ENCODE assay signal across 8 cellular contexts in genomic region chr1:107844531-107845194, GRCh38.
DNase-seq lines count a peak whose midpoint lies in the region; ATAC-seq and TF ChIP-seq lines count a peak whose summit lies in the region.
"Not testable (repeated sequence)": the region's sequence is repeated elsewhere in the genome, so short reads cannot be mapped to it uniquely, and the experiment has no call there.

No MANE protein-coding gene starts in this region.

- peak overlapping the region; percentile 4 to 83 (median 68) for H3K4me3 Mint-ChIP-seq in CD4-positive, CD25-positive, alpha-beta regulatory T cell
- H3K4me3 Mint-ChIP-seq in IgD-negative memory B cell, result peak overlapping the region; percentile 53 to 88 (median 71)
- H3K4me3 Mint-ChIP-seq in T-helper 2 cell treated with Interferon-gamma antibody and Interleukin-4, amounts not matched to agents 5 μg/mL and 100 μg/mL, for 36 hours, result peak overlapping the region; percentile 27
- peak overlapping the region; percentile 51 for H3K4me3 Mint-ChIP-seq in activated CD8-positive, alpha-beta T cell treated with anti-CD3 and anti-CD28 coated beads, Interleukin-2, amount 10 ng/mL, durations not matched to agents 7 days and 5 days
- peak overlapping the region; percentile 48 for H3K4me3 Mint-ChIP-seq in activated naive CD8-positive, alpha-beta T cell treated with anti-CD3 and anti-CD28 coated beads for 36 hours

- H3K18ac ChIP-seq in mesenchymal stem cell (ENCODE audit: low read depth in 1 of 2, low read length in 2 of 2), result not testable (repeated sequence)

- not testable (repeated sequence) for TF ChIP-seq CTCF in left ventricle myocardium inferior (IDR thresholded peaks at IDR 0.05; ENCODE audit: borderline replicate concordance)

- POLR2A ChIA-PET in activated CD8-positive, alpha-beta T cell treated with anti-CD3 and anti-CD28 coated beads, Interleukin-2, amount 10 ng/mL, durations not matched to agents 7 days and 5 days (lab: Charles Lee), result not testable (repeated sequence)

- peak overlapping the region; percentile 49 for H3K4me3 ChIP-seq in CD4-positive, CD25-positive, alpha-beta regulatory T cell (ENCODE audit: low read depth, low read length)
- not testable (repeated sequence) for H3K4me3 ChIP-seq in left ventricle myocardium inferior; mesenchymal stem cell (ENCODE audit: insufficient read depth in 1 of 2, low read depth in 1 of 2, low read length in 2 of 2)

- intact Hi-C loops in left ventricle myocardium inferior (cut with micrococcal nuclease), result loop anchor here (10.0 kb wide), 1 partner anchor 120 kb away; the partner anchor contains the start of gene VAV3

- H3K4ac ChIP-seq in mesenchymal stem cell (ENCODE audit: low read depth in 1 of 2, low read length in 2 of 2), result not testable (repeated sequence)

- not testable (repeated sequence) for H3K27me3 ChIP-seq in CD4-positive, CD25-positive, alpha-beta regulatory T cell (ENCODE audit: control insufficient read depth, insufficient read depth, low read length); left ventricle myocardium inferior (ENCODE audit: low read depth); mesenchymal stem cell (ENCODE audit: control insufficient read depth in 1 of 2, insufficient read depth in 1 of 2, low read length in 2 of 2)

- not testable (repeated sequence) for H3K14ac ChIP-seq in mesenchymal stem cell (ENCODE audit: low read length in 2 of 2)

- WGBS in mesenchymal stem cell, result 68% methylated on average over 6 of the region's 7 CpGs

- peak overlapping the region; percentile 51 for H3K27ac ChIP-seq in CD4-positive, CD25-positive, alpha-beta regulatory T cell (ENCODE audit: insufficient read depth, low read length, poor library complexity, severe bottlenecking)
- peak overlapping the region; percentile 64 for H3K27ac ChIP-seq in left ventricle myocardium inferior (replicated peaks)
- not testable (repeated sequence) for H3K27ac ChIP-seq in mesenchymal stem cell (ENCODE audit: low read length, poor library complexity, severe bottlenecking)

- not testable (repeated sequence) for H3K27me3 Mint-ChIP-seq in CD4-positive, CD25-positive, alpha-beta regulatory T cell; IgD-negative memory B cell; activated CD8-positive, alpha-beta T cell treated with anti-CD3 and anti-CD28 coated beads, Interleukin-2, amount 10 ng/mL, durations not matched to agents 7 days and 5 days (ENCODE audit: low read depth); activated naive CD8-positive, alpha-beta T cell treated with anti-CD3 and anti-CD28 coated beads for 36 hours
- peaks cover 11% of the 10 kb centered on the region for H3K27me3 Mint-ChIP-seq in T-helper 2 cell treated with Interferon-gamma antibody and Interleukin-4, amounts not matched to agents 5 μg/mL and 100 μg/mL, for 36 hours (ENCODE audit: low read depth)

- H3K9ac ChIP-seq in mesenchymal stem cell (ENCODE audit: low read length), result not testable (repeated sequence)

- CTCF ChIA-PET in activated CD8-positive, alpha-beta T cell treated with anti-CD3 and anti-CD28 coated beads, Interleukin-2, amount 10 ng/mL, durations not matched to agents 7 days and 5 days (lab: Charles Lee), result interaction anchor here (0.8 to 1.9 kb wide), 4 partner anchors 63 to 356 kb away, joined by 3 to 5 read pairs (median 4); partner anchors contain the start of genes SLC25A24 and VAV3

- H3K27ac Mint-ChIP-seq in CD4-positive, CD25-positive, alpha-beta regulatory T cell, result peak overlapping the region; percentile 52 to 95 (median 89)
- peak overlapping the region; percentile 20 to 91 (median 90) for H3K27ac Mint-ChIP-seq in IgD-negative memory B cell
- H3K27ac Mint-ChIP-seq in T-helper 2 cell treated with Interferon-gamma antibody and Interleukin-4, amounts not matched to agents 5 μg/mL and 100 μg/mL, for 36 hours, result peak overlapping the region; percentile 38
- peak overlapping the region; percentile 77 for H3K27ac Mint-ChIP-seq in activated CD8-positive, alpha-beta T cell treated with anti-CD3 and anti-CD28 coated beads, Interleukin-2, amount 10 ng/mL, durations not matched to agents 7 days and 5 days
- H3K27ac Mint-ChIP-seq in activated naive CD8-positive, alpha-beta T cell treated with anti-CD3 and anti-CD28 coated beads for 36 hours, result peak overlapping the region; percentile 47

- ATAC-seq in CD4-positive, CD25-positive, alpha-beta regulatory T cell (ENCODE audit: low read depth in 2 of 2), result peak in 1 of 2 donors; percentile 35
- ATAC-seq in activated CD8-positive, alpha-beta T cell treated with anti-CD3 and anti-CD28 coated beads, Interleukin-2, amount 10 ng/mL, durations not matched to agents 7 days and 5 days, result peak; percentile 51

- not testable (repeated sequence) for H3K9me3 ChIP-seq in CD4-positive, CD25-positive, alpha-beta regulatory T cell (ENCODE audit: control insufficient read depth in 2 of 2, low read length in 2 of 2); mesenchymal stem cell (ENCODE audit: control insufficient read depth, low read length)
- H3K9me3 ChIP-seq in left ventricle myocardium inferior (replicated peaks), result peaks cover 49% of the 10 kb centered on the region

- H2BK15ac ChIP-seq in mesenchymal stem cell (ENCODE audit: low read depth, poor library complexity, severe bottlenecking), result not testable (repeated sequence)

- H3K36me3 Mint-ChIP-seq in CD4-positive, CD25-positive, alpha-beta regulatory T cell, result peaks cover 15% of the 10 kb centered on the region
- peaks cover 13% of the 10 kb centered on the region for H3K36me3 Mint-ChIP-seq in IgD-negative memory B cell
- peaks cover 12% of the 10 kb centered on the region for H3K36me3 Mint-ChIP-seq in T-helper 2 cell treated with Interferon-gamma antibody and Interleukin-4, amounts not matched to agents 5 μg/mL and 100 μg/mL, for 36 hours (ENCODE audit: low read depth)
- H3K36me3 Mint-ChIP-seq in activated CD8-positive, alpha-beta T cell treated with anti-CD3 and anti-CD28 coated beads, Interleukin-2, amount 10 ng/mL, durations not matched to agents 7 days and 5 days (ENCODE audit: low read depth), result peaks cover 40% of the 10 kb centered on the region
- peaks cover 24% of the 10 kb centered on the region for H3K36me3 Mint-ChIP-seq in activated naive CD8-positive, alpha-beta T cell treated with anti-CD3 and anti-CD28 coated beads for 36 hours

- not testable (repeated sequence) for H2BK120ac ChIP-seq in mesenchymal stem cell (ENCODE audit: low read depth, low read length)

- peaks cover 46 to 81% (median 61%) of the 10 kb centered on the region in 4 donors for H3K4me1 Mint-ChIP-seq in CD4-positive, CD25-positive, alpha-beta regulatory T cell
- H3K4me1 Mint-ChIP-seq in IgD-negative memory B cell, result peaks cover 53 to 62% (median 54%) of the 10 kb centered on the region in 3 donors
- H3K4me1 Mint-ChIP-seq in T-helper 2 cell treated with Interferon-gamma antibody and Interleukin-4, amounts not matched to agents 5 μg/mL and 100 μg/mL, for 36 hours (ENCODE audit: low read depth), result peaks cover 42% of the 10 kb centered on the region
- H3K4me1 Mint-ChIP-seq in activated CD8-positive, alpha-beta T cell treated with anti-CD3 and anti-CD28 coated beads, Interleukin-2, amount 10 ng/mL, durations not matched to agents 7 days and 5 days (ENCODE audit: low read depth), result peaks cover 71% of the 10 kb centered on the region
- peaks cover 47% of the 10 kb centered on the region for H3K4me1 Mint-ChIP-seq in activated naive CD8-positive, alpha-beta T cell treated with anti-CD3 and anti-CD28 coated beads for 36 hours

- H4K8ac ChIP-seq in mesenchymal stem cell (ENCODE audit: low read length), result peak overlapping the region; percentile 69

- H3K9me3 Mint-ChIP-seq in CD4-positive, CD25-positive, alpha-beta regulatory T cell, result peaks cover 0 to 14% (median 8%) of the 10 kb centered on the region in 7 donors
- H3K9me3 Mint-ChIP-seq in IgD-negative memory B cell, result peaks cover 2 to 12% (median 10%) of the 10 kb centered on the region in 3 donors
- not testable (repeated sequence) for H3K9me3 Mint-ChIP-seq in T-helper 2 cell treated with Interferon-gamma antibody and Interleukin-4, amounts not matched to agents 5 μg/mL and 100 μg/mL, for 36 hours
- peaks cover 22% of the 10 kb centered on the region for H3K9me3 Mint-ChIP-seq in activated CD8-positive, alpha-beta T cell treated with anti-CD3 and anti-CD28 coated beads, Interleukin-2, amount 10 ng/mL, durations not matched to agents 7 days and 5 days (ENCODE audit: insufficient read depth)
- peaks cover 14% of the 10 kb centered on the region for H3K9me3 Mint-ChIP-seq in activated naive CD8-positive, alpha-beta T cell treated with anti-CD3 and anti-CD28 coated beads for 36 hours

- H3K23ac ChIP-seq in mesenchymal stem cell (ENCODE audit: low read length in 2 of 2), result not testable (repeated sequence)

- not testable (repeated sequence) for H2BK5ac ChIP-seq in mesenchymal stem cell (ENCODE audit: low read depth, low read length, poor library complexity, severe bottlenecking)

- peak in 1 of 3 donors; percentile 35 for DNase-seq in CD4-positive, CD25-positive, alpha-beta regulatory T cell
- DNase-seq in T-helper 2 cell treated with Interferon-gamma antibody and Interleukin-4, amounts not matched to agents 5 μg/mL and 100 μg/mL, for 36 hours (ENCODE audit: low spot score); activated naive CD8-positive, alpha-beta T cell treated with anti-CD3 and anti-CD28 coated beads for 36 hours; left ventricle myocardium inferior; mesenchymal stem cell: not testable (repeated sequence)
- DNase-seq in activated CD8-positive, alpha-beta T cell treated with anti-CD3 and anti-CD28 coated beads, Interleukin-2, amount 10 ng/mL, durations not matched to agents 7 days and 5 days, result peak; percentile 33
- DNase-seq in stimulated activated CD8-positive, alpha-beta memory T cell treated with anti-CD3 and anti-CD28 coated beads, Interleukin-4, amount 100 ng/mL, for 48 hours, result peak; percentile 28

- H3K4me1 ChIP-seq in CD4-positive, CD25-positive, alpha-beta regulatory T cell (ENCODE audit: control insufficient read depth, insufficient read depth, low read length, poor library complexity, severe bottlenecking), result peaks cover 49% of the 10 kb centered on the region
- H3K4me1 ChIP-seq in left ventricle myocardium inferior, result peaks cover 20% of the 10 kb centered on the region
- H3K4me1 ChIP-seq in mesenchymal stem cell (ENCODE audit: control insufficient read depth, insufficient read depth, low read depth, low read length), result not testable (repeated sequence)

- not testable (repeated sequence) for H3K79me1 ChIP-seq in mesenchymal stem cell (replicated peaks; ENCODE audit: low read length, poor library complexity, severe bottlenecking)

- not testable (repeated sequence) for H3K4me2 ChIP-seq in mesenchymal stem cell (ENCODE audit: low read length, poor library complexity, severe bottlenecking)

- not testable (repeated sequence) for H4K91ac ChIP-seq in mesenchymal stem cell (ENCODE audit: low read length)

- not testable (repeated sequence) for H3K36me3 ChIP-seq in CD4-positive, CD25-positive, alpha-beta regulatory T cell (ENCODE audit: control insufficient read depth, insufficient read depth, low read length); left ventricle myocardium inferior; mesenchymal stem cell (ENCODE audit: control insufficient read depth in 1 of 2, insufficient read depth in 2 of 2, low read depth in 1 of 2, low read length in 2 of 2)

- H2AFZ ChIP-seq in mesenchymal stem cell (ENCODE audit: low read depth, low read length), result not testable (repeated sequence)

- H2BK12ac ChIP-seq in mesenchymal stem cell (ENCODE audit: low read length in 2 of 2), result not testable (repeated sequence)

- H2AK5ac ChIP-seq in mesenchymal stem cell (ENCODE audit: low read length, severe bottlenecking), result not testable (repeated sequence)

Comparison
In these comparisons a context has a peak if more than half of its experiments do, and no peak if none do; other contexts are left out.
1. H3K27ac Mint-ChIP-seq: peak in every context shown above with its lines; median percentile 90 in IgD-negative memory B cell; 89 in CD4-positive, CD25-positive, alpha-beta regulatory T cell; 77 in activated CD8-positive, alpha-beta T cell treated with anti-CD3 and anti-CD28 coated beads, Interleukin-2, amount 10 ng/mL, durations not matched to agents 7 days and 5 days; 47 in activated naive CD8-positive, alpha-beta T cell treated with anti-CD3 and anti-CD28 coated beads for 36 hours; 38 in T-helper 2 cell treated with Interferon-gamma antibody and Interleukin-4, amounts not matched to agents 5 μg/mL and 100 μg/mL, for 36 hours.